Comparison of ENCODE assay signal across 1 cellular context in genomic region chr14:24132061-24132685, GRCh38.
TF ChIP-seq lines count a peak whose summit lies in the region.

No MANE protein-coding gene starts in this region.

TF ChIP-seq in HepG2, 621 proteins besides CTCF, POLR2A, EP300 and RAD21 (continued from another document):
- TF ChIP-seq PREB (CRISPR knock-in tag; IDR thresholded peaks at IDR 0.05) (0 out of 2 replicates have a peak, but pooled peaks have one; percentile 87), ZNF232 (CRISPR knock-in tag; IDR thresholded peaks at IDR 0.05; ENCODE audit: borderline replicate concordance) (peak; percentile 71; the same call in 1 of the 2 replicates), ZNF350 (CRISPR knock-in tag; IDR thresholded peaks at IDR 0.05; ENCODE audit: borderline replicate concordance, low read depth) (peak; percentile 29; the same call in 1 of the 2 replicates), CENPX (CRISPR knock-in tag; IDR thresholded peaks at IDR 0.05) (no peak), HNF4G (IDR thresholded peaks at IDR 0.05; ENCODE audit: borderline replicate concordance, low read depth, low read length) (no peak), HNF4G (CRISPR knock-in tag; IDR thresholded peaks at IDR 0.05; ENCODE audit: borderline replicate concordance, low read depth) (0 out of 2 replicates have a peak, but pooled peaks have one; percentile 73), NFKB2 (CRISPR knock-in tag; IDR thresholded peaks at IDR 0.05; ENCODE audit: borderline replicate concordance) (peak; percentile 67; the same call in 1 of the 2 replicates), MATR3 (CRISPR knock-in tag; IDR thresholded peaks at IDR 0.05) (0 out of 2 replicates have a peak, but pooled peaks have one; percentile 89), CCAR2 (optimal IDR thresholded peaks at IDR 0.05; ENCODE audit: low read depth, low read length) (no peak), ZNF430 (CRISPR knock-in tag; IDR thresholded peaks at IDR 0.05) (no peak), NONO (IDR thresholded peaks at IDR 0.05) (no peak), NONO (CRISPR knock-in tag; conservative IDR thresholded peaks at IDR 0.05) (no peak), NFE2L1 (CRISPR knock-in tag; IDR thresholded peaks at IDR 0.05; ENCODE audit: borderline replicate concordance) (no peak), NAIF1 (CRISPR knock-in tag; IDR thresholded peaks at IDR 0.05; ENCODE audit: borderline replicate concordance) (no peak), ZNF567 (CRISPR knock-in tag; IDR thresholded peaks at IDR 0.05; ENCODE audit: borderline replicate concordance) (0 out of 2 replicates have a peak, but pooled peaks have one; percentile 48), ZNF773 (CRISPR knock-in tag; IDR thresholded peaks at IDR 0.05; ENCODE audit: borderline replicate concordance) (peak; percentile 70; the same call in 1 of the 2 replicates), HNRNPH1 (optimal IDR thresholded peaks at IDR 0.05; ENCODE audit: low read depth, low read length) (no peak), NFIB (CRISPR knock-in tag; IDR thresholded peaks at IDR 0.05; ENCODE audit: borderline replicate concordance) (0 out of 2 replicates have a peak, but pooled peaks have one; percentile 32), MED13 (CRISPR knock-in tag; IDR thresholded peaks at IDR 0.05) (0 out of 2 replicates have a peak, but pooled peaks have one; percentile 40), ARHGAP35 (CRISPR knock-in tag; IDR thresholded peaks at IDR 0.05; ENCODE audit: borderline replicate concordance) (peak; percentile 33; the same call in 1 of the 2 replicates), ZHX2 (IDR thresholded peaks at IDR 0.05; ENCODE audit: low read depth) (0 out of 2 replicates have a peak, but pooled peaks have one; percentile 8), ZHX2 (CRISPR knock-in tag; IDR thresholded peaks at IDR 0.05; ENCODE audit: borderline replicate concordance) (no peak), ZNF839 (CRISPR knock-in tag; IDR thresholded peaks at IDR 0.05; ENCODE audit: borderline replicate concordance) (peak; percentile 61; the same call in 1 of the 2 replicates), ZNF619 (CRISPR knock-in tag; IDR thresholded peaks at IDR 0.05) (peak; percentile 46; the same call in 1 of the 2 replicates), EEA1 (CRISPR knock-in tag; IDR thresholded peaks at IDR 0.05; ENCODE audit: borderline replicate concordance) (0 out of 2 replicates have a peak, but pooled peaks have one; percentile 26), ZNF256 (CRISPR knock-in tag; conservative IDR thresholded peaks at IDR 0.05) (0 out of 2 replicates have a peak, but pooled peaks have one; percentile 42), RBFOX2 (IDR thresholded peaks at IDR 0.05; ENCODE audit: low read depth, low read length) (no peak), ZNF788 (CRISPR knock-in tag; IDR thresholded peaks at IDR 0.05; ENCODE audit: borderline replicate concordance) (peak; percentile 45; the same call in 1 of the 2 replicates), HOXA3 (CRISPR knock-in tag; IDR thresholded peaks at IDR 0.05) (peak; percentile 55; the same call in 1 of the 2 replicates), ZNF598 (CRISPR knock-in tag; IDR thresholded peaks at IDR 0.05; ENCODE audit: borderline replicate concordance) (peak; percentile 36; the same call in 1 of the 2 replicates), RXRA (CRISPR knock-in tag; IDR thresholded peaks at IDR 0.05) (0 out of 2 replicates have a peak, but pooled peaks have one; percentile 17), ZBTB38 (CRISPR knock-in tag; IDR thresholded peaks at IDR 0.05) (peak; percentile 96), HDAC1 (CRISPR knock-in tag; IDR thresholded peaks at IDR 0.05) (no peak), GABPB1 (CRISPR knock-in tag; IDR thresholded peaks at IDR 0.05) (peak; percentile 38; the same call in 1 of the 2 replicates), IKZF1 (IDR thresholded peaks at IDR 0.05) (no peak)
- TF ChIP-seq, protein P1, sequence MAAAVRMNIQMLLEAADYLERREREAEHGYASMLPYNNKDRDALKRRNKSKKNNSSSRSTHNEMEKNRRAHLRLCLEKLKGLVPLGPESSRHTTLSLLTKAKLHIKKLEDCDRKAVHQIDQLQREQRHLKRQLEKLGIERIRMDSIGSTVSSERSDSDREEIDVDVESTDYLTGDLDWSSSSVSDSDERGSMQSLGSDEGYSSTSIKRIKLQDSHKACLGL (CRISPR knock-in tag; IDR thresholded peaks at IDR 0.05), result peak; percentile 18; the same call in 1 of the 2 replicates
- TF ChIP-seq, protein P2, sequence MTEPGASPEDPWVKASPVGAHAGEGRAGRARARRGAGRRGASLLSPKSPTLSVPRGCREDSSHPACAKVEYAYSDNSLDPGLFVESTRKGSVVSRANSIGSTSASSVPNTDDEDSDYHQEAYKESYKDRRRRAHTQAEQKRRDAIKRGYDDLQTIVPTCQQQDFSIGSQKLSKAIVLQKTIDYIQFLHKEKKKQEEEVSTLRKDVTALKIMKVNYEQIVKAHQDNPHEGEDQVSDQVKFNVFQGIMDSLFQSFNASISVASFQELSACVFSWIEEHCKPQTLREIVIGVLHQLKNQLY (CRISPR knock-in tag; IDR thresholded peaks at IDR 0.05), result no peak
- TF ChIP-seq, protein P3, sequence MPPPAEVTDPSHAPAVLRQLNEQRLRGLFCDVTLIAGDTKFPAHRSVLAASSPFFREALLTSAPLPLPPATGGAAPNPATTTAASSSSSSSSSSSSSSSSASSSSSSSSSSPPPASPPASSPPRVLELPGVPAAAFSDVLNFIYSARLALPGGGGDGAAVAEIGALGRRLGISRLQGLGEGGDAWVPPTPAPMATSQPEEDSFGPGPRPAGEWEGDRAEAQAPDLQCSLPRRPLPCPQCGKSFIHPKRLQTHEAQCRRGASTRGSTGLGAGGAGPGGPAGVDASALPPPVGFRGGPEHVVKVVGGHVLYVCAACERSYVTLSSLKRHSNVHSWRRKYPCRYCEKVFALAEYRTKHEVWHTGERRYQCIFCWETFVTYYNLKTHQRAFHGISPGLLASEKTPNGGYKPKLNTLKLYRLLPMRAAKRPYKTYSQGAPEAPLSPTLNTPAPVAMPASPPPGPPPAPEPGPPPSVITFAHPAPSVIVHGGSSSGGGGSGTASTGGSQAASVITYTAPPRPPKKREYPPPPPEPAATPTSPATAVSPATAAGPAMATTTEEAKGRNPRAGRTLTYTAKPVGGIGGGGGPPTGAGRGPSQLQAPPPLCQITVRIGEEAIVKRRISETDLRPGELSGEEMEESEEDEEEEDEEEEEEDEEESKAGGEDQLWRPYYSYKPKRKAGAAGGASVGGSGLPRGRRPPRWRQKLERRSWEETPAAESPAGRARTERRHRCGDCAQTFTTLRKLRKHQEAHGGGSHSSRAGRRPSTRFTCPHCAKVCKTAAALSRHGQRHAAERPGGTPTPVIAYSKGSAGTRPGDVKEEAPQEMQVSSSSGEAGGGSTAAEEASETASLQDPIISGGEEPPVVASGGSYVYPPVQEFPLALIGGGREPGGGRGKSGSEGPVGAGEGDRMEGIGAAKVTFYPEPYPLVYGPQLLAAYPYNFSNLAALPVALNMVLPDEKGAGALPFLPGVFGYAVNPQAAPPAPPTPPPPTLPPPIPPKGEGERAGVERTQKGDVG (CRISPR knock-in tag; IDR thresholded peaks at IDR 0.05; ENCODE audit: borderline replicate concordance), result 0 out of 2 replicates have a peak, but pooled peaks have one; percentile 24
- TF ChIP-seq, protein P4, sequence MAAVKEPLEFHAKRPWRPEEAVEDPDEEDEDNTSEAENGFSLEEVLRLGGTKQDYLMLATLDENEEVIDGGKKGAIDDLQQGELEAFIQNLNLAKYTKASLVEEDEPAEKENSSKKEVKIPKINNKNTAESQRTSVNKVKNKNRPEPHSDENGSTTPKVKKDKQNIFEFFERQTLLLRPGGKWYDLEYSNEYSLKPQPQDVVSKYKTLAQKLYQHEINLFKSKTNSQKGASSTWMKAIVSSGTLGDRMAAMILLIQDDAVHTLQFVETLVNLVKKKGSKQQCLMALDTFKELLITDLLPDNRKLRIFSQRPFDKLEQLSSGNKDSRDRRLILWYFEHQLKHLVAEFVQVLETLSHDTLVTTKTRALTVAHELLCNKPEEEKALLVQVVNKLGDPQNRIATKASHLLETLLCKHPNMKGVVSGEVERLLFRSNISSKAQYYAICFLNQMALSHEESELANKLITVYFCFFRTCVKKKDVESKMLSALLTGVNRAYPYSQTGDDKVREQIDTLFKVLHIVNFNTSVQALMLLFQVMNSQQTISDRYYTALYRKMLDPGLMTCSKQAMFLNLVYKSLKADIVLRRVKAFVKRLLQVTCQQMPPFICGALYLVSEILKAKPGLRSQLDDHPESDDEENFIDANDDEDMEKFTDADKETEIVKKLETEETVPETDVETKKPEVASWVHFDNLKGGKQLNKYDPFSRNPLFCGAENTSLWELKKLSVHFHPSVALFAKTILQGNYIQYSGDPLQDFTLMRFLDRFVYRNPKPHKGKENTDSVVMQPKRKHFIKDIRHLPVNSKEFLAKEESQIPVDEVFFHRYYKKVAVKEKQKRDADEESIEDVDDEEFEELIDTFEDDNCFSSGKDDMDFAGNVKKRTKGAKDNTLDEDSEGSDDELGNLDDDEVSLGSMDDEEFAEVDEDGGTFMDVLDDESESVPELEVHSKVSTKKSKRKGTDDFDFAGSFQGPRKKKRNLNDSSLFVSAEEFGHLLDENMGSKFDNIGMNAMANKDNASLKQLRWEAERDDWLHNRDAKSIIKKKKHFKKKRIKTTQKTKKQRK (IDR thresholded peaks at IDR 0.05; ENCODE audit: low read length), result no peak
- TF ChIP-seq, protein P5, sequence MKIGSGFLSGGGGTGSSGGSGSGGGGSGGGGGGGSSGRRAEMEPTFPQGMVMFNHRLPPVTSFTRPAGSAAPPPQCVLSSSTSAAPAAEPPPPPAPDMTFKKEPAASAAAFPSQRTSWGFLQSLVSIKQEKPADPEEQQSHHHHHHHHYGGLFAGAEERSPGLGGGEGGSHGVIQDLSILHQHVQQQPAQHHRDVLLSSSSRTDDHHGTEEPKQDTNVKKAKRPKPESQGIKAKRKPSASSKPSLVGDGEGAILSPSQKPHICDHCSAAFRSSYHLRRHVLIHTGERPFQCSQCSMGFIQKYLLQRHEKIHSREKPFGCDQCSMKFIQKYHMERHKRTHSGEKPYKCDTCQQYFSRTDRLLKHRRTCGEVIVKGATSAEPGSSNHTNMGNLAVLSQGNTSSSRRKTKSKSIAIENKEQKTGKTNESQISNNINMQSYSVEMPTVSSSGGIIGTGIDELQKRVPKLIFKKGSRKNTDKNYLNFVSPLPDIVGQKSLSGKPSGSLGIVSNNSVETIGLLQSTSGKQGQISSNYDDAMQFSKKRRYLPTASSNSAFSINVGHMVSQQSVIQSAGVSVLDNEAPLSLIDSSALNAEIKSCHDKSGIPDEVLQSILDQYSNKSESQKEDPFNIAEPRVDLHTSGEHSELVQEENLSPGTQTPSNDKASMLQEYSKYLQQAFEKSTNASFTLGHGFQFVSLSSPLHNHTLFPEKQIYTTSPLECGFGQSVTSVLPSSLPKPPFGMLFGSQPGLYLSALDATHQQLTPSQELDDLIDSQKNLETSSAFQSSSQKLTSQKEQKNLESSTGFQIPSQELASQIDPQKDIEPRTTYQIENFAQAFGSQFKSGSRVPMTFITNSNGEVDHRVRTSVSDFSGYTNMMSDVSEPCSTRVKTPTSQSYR (CRISPR knock-in tag; IDR thresholded peaks at IDR 0.05; ENCODE audit: borderline replicate concordance), result no peak
